ENCODE assay signal across 21 cellular contexts in the genomic region with DNA sequence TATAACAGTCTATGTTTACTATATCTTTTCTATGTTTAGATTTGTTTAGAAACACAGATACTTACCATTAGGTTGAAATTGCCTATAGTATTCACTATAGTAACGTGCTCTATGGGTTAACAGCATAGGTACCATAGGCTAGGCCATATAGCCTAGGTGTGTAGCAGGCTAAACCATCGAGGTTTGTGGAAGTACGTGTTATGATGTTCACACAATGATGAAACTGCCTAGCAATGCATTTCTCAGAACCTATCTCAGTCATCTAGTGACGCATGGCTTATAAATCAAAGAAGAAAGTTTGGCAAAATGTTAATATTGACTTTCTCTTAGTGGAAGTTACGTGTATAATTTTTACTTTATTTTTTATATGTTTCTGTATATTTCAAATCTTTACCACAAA.
DNase-seq lines count a peak whose midpoint lies in the region; ATAC-seq and TF ChIP-seq lines count a peak whose summit lies in the region.
"Had no signal": no experiment of that assay in that cellular context is flagged by ENCODE, and none has a peak within 500 bp of the region (broad histone marks: within the 10 kb centered on the region; RNA-seq: fewer than 3 reads in every experiment).

No MANE protein-coding gene starts in this region.

- H3K27me3 Mint-ChIP-seq in Caco-2 (ENCODE audit: insufficient read depth, unreplicated experiment): no peaks in the 10 kb centered on the region
- H3K27me3 Mint-ChIP-seq: CD4-positive, alpha-beta T cell; CD8-positive, alpha-beta memory T cell had no signal

- H3K4me3 ChIP-seq in Caco-2 (ENCODE audit: low read depth, low read length) (no peak overlapping the region), PC-3 (ENCODE audit: low read length) (no peak overlapping the region), fibroblast of mammary gland (ENCODE audit: control insufficient read depth, low read depth, low read length) (no peak overlapping the region)
- H3K4me3 ChIP-seq: A549; BLaER1 treated with 17β-estradiol and CSF1 and Interleukin-3, amounts not matched to agents 10 nM and 100 nM; GM23248 had no signal

- H3K27me3 ChIP-seq in Caco-2 (replicated peaks; ENCODE audit: control insufficient read depth, insufficient read depth, low read length): no peaks in the 10 kb centered on the region
- H3K27me3 ChIP-seq in PC-3 (ENCODE audit: low read length): no peaks in the 10 kb centered on the region
- H3K27me3 ChIP-seq: BE2C; BLaER1 treated with 17β-estradiol and CSF1 and Interleukin-3, amounts not matched to agents 10 nM and 100 nM had no signal

- H3K4me1 Mint-ChIP-seq in Caco-2 (ENCODE audit: low read depth, unreplicated experiment): peaks cover 41% of the 10 kb centered on the region
- H3K4me1 Mint-ChIP-seq: CD14-positive monocyte; CD8-positive, alpha-beta memory T cell had no signal

- H2AFZ ChIP-seq in PC-3 (ENCODE audit: low read length): no peak overlapping the region
- H2AFZ ChIP-seq: GM23248 had no signal

- DNase-seq in Caco-2 (peak in 1 of 2 experiments; percentile 54), PC-3 (peak; percentile 20), fibroblast of mammary gland (ENCODE audit: low read depth) (peak; percentile 50), NCI-H748 (lab: John Stamatoyannopoulos, UW; ENCODE audit: unreplicated experiment) (no peak), HPDE6-E6E7 (ENCODE audit: extremely low spot score) (no peak)
- DNase-seq: 8988T; ACHN; AML-193; BE2C; Calu3; CD4-positive, alpha-beta T cell; CD8-positive, alpha-beta memory T cell; DMS153; DND-41; GM23248; H7; HCEC 1CT had no signal

- H3K36me3 ChIP-seq in Caco-2 (ENCODE audit: control insufficient read depth, insufficient read depth, low read length) (no peaks in the 10 kb centered on the region; the same call in 1 of the 2 replicates), PC-3 (ENCODE audit: low read depth, low read length) (no peaks in the 10 kb centered on the region)
- H3K36me3 ChIP-seq: BE2C; BLaER1 treated with 17β-estradiol and CSF1 and Interleukin-3, amounts not matched to agents 10 nM and 100 nM had no signal

- H3K9me3 Mint-ChIP-seq in Caco-2 (ENCODE audit: unreplicated experiment): no peaks in the 10 kb centered on the region
- H3K9me3 Mint-ChIP-seq: CD4-positive, alpha-beta T cell; CD8-positive, alpha-beta memory T cell had no signal

- CTCF ChIA-PET in Caco-2 (lab: Charles Lee): no interaction called here
- CTCF ChIA-PET in PC-3 (lab: Charles Lee): no interaction called here

- no peak overlapping the region for H3K27ac ChIP-seq in PC-3 (ENCODE audit: low read length)
- H3K27ac ChIP-seq: A549; BLaER1 treated with 17β-estradiol and CSF1 and Interleukin-3, amounts not matched to agents 10 nM and 100 nM; GM23248 had no signal

- no peak overlapping the region for H3K4me2 ChIP-seq in PC-3 (ENCODE audit: low read length)
- H3K4me2 ChIP-seq: A549; BLaER1 treated with 17β-estradiol and CSF1 and Interleukin-3, amounts not matched to agents 10 nM and 100 nM had no signal

- peak; percentile 38; the same call in 1 of the 2 replicates for ATAC-seq in PC-3
- ATAC-seq in HG03342 (IDR thresholded peaks at IDR 0.05; ENCODE audit: unreplicated experiment): no peak
- ATAC-seq: A549 had no signal

- intact Hi-C loops in Caco-2 (cut with micrococcal nuclease; ENCODE audit: unreplicated experiment): loop anchor here (1.0 to 2.0 kb wide), 5 partner anchors 145 to 463 kb away; no protein-coding TSS in a partner anchor
- intact Hi-C loops in PC-3 (cut with micrococcal nuclease): no loop called here

- H3K79me2 ChIP-seq in PC-3 (ENCODE audit: low read length): no peaks in the 10 kb centered on the region

- BruUV-seq in Caco-2 (replicated peaks; lab: Mats Ljungman, UMichigan) (no TSS peak), PC-3 (replicated peaks; lab: Mats Ljungman, UMichigan) (no TSS peak)

- no peaks in the 10 kb centered on the region for H3F3A ChIP-seq in PC-3 (ENCODE audit: low read length, unreplicated experiment)

- no peaks in the 10 kb centered on the region for H4K20me1 ChIP-seq in PC-3 (ENCODE audit: low read length)
- H4K20me1 ChIP-seq: BLaER1 treated with 17β-estradiol and CSF1 and Interleukin-3, amounts not matched to agents 10 nM and 100 nM had no signal

- H3K9ac ChIP-seq in PC-3 (ENCODE audit: low read length): no peak overlapping the region
- H3K9ac ChIP-seq: BLaER1 treated with 17β-estradiol and CSF1 and Interleukin-3, amounts not matched to agents 10 nM and 100 nM; GM23248 had no signal

- peak overlapping the region; percentile 78 for H3K27ac Mint-ChIP-seq in Caco-2 (ENCODE audit: unreplicated experiment)
- H3K27ac Mint-ChIP-seq: CD14-positive monocyte; CD4-positive, alpha-beta T cell; CD8-positive, alpha-beta memory T cell had no signal

- peaks cover 10% of the 10 kb centered on the region for H3K36me3 Mint-ChIP-seq in Caco-2 (ENCODE audit: insufficient read depth, unreplicated experiment)
- H3K36me3 Mint-ChIP-seq: CD14-positive monocyte; CD8-positive, alpha-beta memory T cell had no signal

- H3K9me2 ChIP-seq in PC-3 (replicated peaks; ENCODE audit: low read length): no peaks in the 10 kb centered on the region

- H3K9me3 ChIP-seq in Caco-2 (no peaks in the 10 kb centered on the region), PC-3 (ENCODE audit: low read length) (no peaks in the 10 kb centered on the region)
- H3K9me3 ChIP-seq: A549; BE2C; BLaER1 treated with 17β-estradiol and CSF1 and Interleukin-3, amounts not matched to agents 10 nM and 100 nM had no signal

- H3K4me1 ChIP-seq in Caco-2 (peaks cover 52% of the 10 kb centered on the region), PC-3 (ENCODE audit: insufficient read depth, low read length) (no peaks in the 10 kb centered on the region)
- H3K4me1 ChIP-seq: A549; BE2C; BLaER1 treated with 17β-estradiol and CSF1 and Interleukin-3, amounts not matched to agents 10 nM and 100 nM had no signal

- POLR2A ChIA-PET in Caco-2 (lab: Charles Lee) (no interaction called here), PC-3 (lab: Charles Lee; ENCODE audit: unreplicated experiment) (no interaction called here)

- TF ChIP-seq CTCF in Caco-2 (IDR thresholded peaks at IDR 0.05; ENCODE audit: insufficient read depth in 1 of 2, low read depth in 1 of 2, low read length in 1 of 2, severe bottlenecking in 1 of 2, unreplicated experiment in 1 of 2) (no peak), PC-3 (conservative IDR thresholded peaks at IDR 0.05; ENCODE audit: low read depth, low read length) (no peak), fibroblast of mammary gland (conservative IDR thresholded peaks at IDR 0.05; ENCODE audit: control insufficient read depth, insufficient read depth, low read depth, low read length) (no peak)

- H3K4me3 Mint-ChIP-seq in Caco-2 (ENCODE audit: unreplicated experiment): no peak overlapping the region
- H3K4me3 Mint-ChIP-seq: CD14-positive monocyte; CD4-positive, alpha-beta T cell; CD8-positive, alpha-beta memory T cell had no signal

Comparison
In these comparisons a context has a peak if more than half of its experiments do, and no peak if none do; other contexts are left out.
1. DNase-seq: peak in PC-3 (single experiment) and fibroblast of mammary gland (single experiment); none in NCI-H748 (single experiment) and HPDE6-E6E7 (single experiment).